ENCODE assay signal across 21 cellular contexts in the genomic region with DNA sequence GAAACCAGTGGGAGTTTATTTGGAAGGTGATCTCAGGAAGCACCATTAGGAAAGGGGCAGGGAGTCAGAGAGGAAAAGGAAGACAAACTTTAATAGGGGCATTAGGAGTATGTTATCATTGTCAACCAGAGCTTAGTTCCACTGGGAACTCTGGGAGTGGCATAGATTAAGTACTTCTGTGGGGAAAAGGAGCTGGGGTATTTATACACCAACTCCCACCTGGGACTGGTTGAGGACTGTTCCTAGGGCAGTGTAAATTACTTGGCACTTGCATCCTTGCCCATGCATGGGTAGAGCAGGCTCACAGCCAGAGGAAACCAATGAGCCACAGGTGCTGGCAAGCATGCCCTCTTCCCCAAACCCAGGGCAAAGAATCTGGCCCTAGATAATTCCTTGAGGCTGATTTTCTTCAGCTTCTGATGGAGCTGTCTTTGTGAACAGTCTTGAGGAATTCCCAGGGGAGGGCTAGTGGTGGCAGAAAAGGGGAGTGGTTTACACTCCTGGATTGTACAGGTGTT.
DNase-seq lines count a peak whose midpoint lies in the region; ATAC-seq, FAIRE-seq and TF ChIP-seq lines count a peak whose summit lies in the region.
"Had no signal": no experiment of that assay in that cellular context is flagged by ENCODE, and none has a peak within 500 bp of the region (broad histone marks: within the 10 kb centered on the region; RNA-seq: fewer than 3 reads in every experiment).

No MANE protein-coding gene starts in this region.

- DNase-seq in A549 (ENCODE audit: low read depth in 1 of 2, low spot score in 1 of 2) = no peak
- DNase-seq in NCI-H446 treated with DMSO at 0.1 percent for 48 hours (lab: John Stamatoyannopoulos, UW) = peak; percentile 22
- peak; percentile 30 for DNase-seq in islet precursor cell
- DNase-seq in UCSD-AML1 (lab: John Stamatoyannopoulos, UW; ENCODE audit: unreplicated experiment) = no peak
- no peak for DNase-seq in superior temporal gyrus (ENCODE audit: extremely low spot score)
- DNase-seq in activated CD4-positive, CD25-positive, alpha-beta regulatory T cell (lab: John Stamatoyannopoulos, UW) = no peak
- no peak for DNase-seq in prostate gland (ENCODE audit: low spot score)
- DNase-seq: CD4-positive, CD25-positive, alpha-beta regulatory T cell; GOT3; KBM-7; NCI-H1048; NCI-H1417 treated with DMSO at 0.1 percent for 48 hours; NCI-H1694 treated with DMSO at 0.1 percent for 48 hours; NCI-H2081; Peyer's patch; SIG-M5 had no signal

- H3K36me3 ChIP-seq in prostate gland = no peaks in the 10 kb centered on the region
- H3K36me3 ChIP-seq: BLaER1, HAP-1, Peyer's patch had no signal

- POLR2A ChIA-PET in A549 (lab: Yijun Ruan, JAX) = no interaction called here

- H3K4me1 Mint-ChIP-seq in nephron = peaks cover 53% of the 10 kb centered on the region
- H3K4me1 Mint-ChIP-seq: CD4-positive, CD25-positive, alpha-beta regulatory T cell had no signal

- TF ChIP-seq EP300 in A549 (IDR thresholded peaks at IDR 0.05) = no peak

- CTCF ChIA-PET in A549 (lab: Yijun Ruan, JAX) = interaction anchor here (1.1 kb wide), 1 partner anchor 11 kb away, joined by 4 read pairs; no protein-coding TSS in a partner anchor

- no peak for TF ChIP-seq RAD21 in A549 (conservative IDR thresholded peaks at IDR 0.05 in 1 of 2, IDR thresholded peaks at IDR 0.05 in 1 of 2)

- intact Hi-C loops in prostate gland (cut with DNase I) = no loop called here

- peak overlapping the region; percentile 30 to 95; a peak in 3 of 6 replicates for H3K27ac ChIP-seq in A549
- H3K27ac ChIP-seq in prostate gland = no peak overlapping the region
- H3K27ac ChIP-seq: BLaER1, Peyer's patch, SK-N-MC had no signal

- no peak for TF ChIP-seq CTCF in A549 (IDR thresholded peaks at IDR 0.05)
- TF ChIP-seq CTCF in nephron (IDR thresholded peaks at IDR 0.05; ENCODE audit: unreplicated experiment in 3 of 3) = no peak
- no peak for TF ChIP-seq CTCF in prostate gland (IDR thresholded peaks at IDR 0.05)

- H3K9me3 ChIP-seq in A549 (no peaks in the 10 kb centered on the region), prostate gland (no peaks in the 10 kb centered on the region)
- H3K9me3 ChIP-seq: BLaER1, HAP-1, Peyer's patch had no signal

- peaks cover 28% of the 10 kb centered on the region for H3K27me3 Mint-ChIP-seq in nephron (ENCODE audit: low read depth)

- peak overlapping the region in 2 of 3 experiments; percentile 36 to 61 for H3K27ac Mint-ChIP-seq in nephron
- H3K27ac Mint-ChIP-seq: CD4-positive, CD25-positive, alpha-beta regulatory T cell had no signal

- no peak overlapping the region for H3K4me2 ChIP-seq in A549
- H3K4me2 ChIP-seq: BLaER1 had no signal

- FAIRE-seq in A549 (lab: Jason Lieb, UNC) = no peak
- FAIRE-seq: D721Med had no signal

- peaks cover 3% of the 10 kb centered on the region for H3K27me3 ChIP-seq in prostate gland (replicated peaks; ENCODE audit: insufficient read depth)
- H3K27me3 ChIP-seq: BLaER1, Peyer's patch had no signal

- H3K36me3 Mint-ChIP-seq in nephron (ENCODE audit: low read depth) = no peaks in the 10 kb centered on the region
- H3K36me3 Mint-ChIP-seq: CD4-positive, CD25-positive, alpha-beta regulatory T cell had no signal

- no peak for ATAC-seq in A549

- TF ChIP-seq POLR2A in A549 (IDR thresholded peaks at IDR 0.05; ENCODE audit: low read length) = no peak
- TF ChIP-seq POLR2A in prostate gland (IDR thresholded peaks at IDR 0.05) = no peak

- H3K4me3 ChIP-seq in A549 (no peak overlapping the region), prostate gland (no peak overlapping the region)
- H3K4me3 ChIP-seq: BLaER1, HAP-1, Peyer's patch, SK-N-MC had no signal

- H3K4me1 ChIP-seq in A549 (peaks cover 34% of the 10 kb centered on the region), prostate gland (replicated peaks) (no peaks in the 10 kb centered on the region)

- H3K9me3 Mint-ChIP-seq in nephron = no peaks in the 10 kb centered on the region

- no peak overlapping the region for H3K4me3 Mint-ChIP-seq in nephron
- H3K4me3 Mint-ChIP-seq: CD4-positive, CD25-positive, alpha-beta regulatory T cell had no signal

TF ChIP-seq in A549, 52 proteins besides CTCF, POLR2A, EP300 and RAD21:
- TF ChIP-seq FOSL2 (IDR thresholded peaks at IDR 0.05) (no peak), FOSL2 (CRISPR knock-in tag; IDR thresholded peaks at IDR 0.05) (no peak), NR3C1 (IDR thresholded peaks at IDR 0.05) (no peak), MYC (IDR thresholded peaks at IDR 0.05; ENCODE audit: borderline replicate concordance, low read length) (no peak), CHD4 (IDR thresholded peaks at IDR 0.05; ENCODE audit: borderline replicate concordance) (no peak), EHMT2 (IDR thresholded peaks at IDR 0.05; ENCODE audit: low read depth) (no peak), EHF (CRISPR knock-in tag; IDR thresholded peaks at IDR 0.05) (no peak)
- TF ChIP-seq, protein P1, sequence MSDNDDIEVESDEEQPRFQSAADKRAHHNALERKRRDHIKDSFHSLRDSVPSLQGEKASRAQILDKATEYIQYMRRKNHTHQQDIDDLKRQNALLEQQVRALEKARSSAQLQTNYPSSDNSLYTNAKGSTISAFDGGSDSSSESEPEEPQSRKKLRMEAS (IDR thresholded peaks at IDR 0.05) = no peak

Comparison
In these comparisons a context has a peak if more than half of its experiments do, and no peak if none do; other contexts are left out.
1. DNase-seq: peak in NCI-H446 treated with DMSO at 0.1 percent for 48 hours (single experiment) and islet precursor cell (single experiment); none in A549 (0 of 2), UCSD-AML1 (single experiment), superior temporal gyrus (single experiment), activated CD4-positive, CD25-positive, alpha-beta regulatory T cell (0 of 4) and prostate gland (single experiment).
2. H3K27ac ChIP-seq: peak in A549 (2 of 2); none in prostate gland (0 of 2).